ENCODE assay signal across 19 cellular contexts in genomic region chr7:158789842-158790241, GRCh38.
"Had no signal": no experiment of that assay in that cellular context is flagged by ENCODE, and none has a peak within 500 bp of the region (broad histone marks: within the 10 kb centered on the region; RNA-seq: fewer than 3 reads in every experiment).

No MANE protein-coding gene starts in this region.

- ATAC-seq: activated CD4-positive, alpha-beta T cell treated with anti-CD3 and anti-CD28 coated beads for 36 hours; activated CD8-positive, alpha-beta memory T cell treated with anti-CD3 and anti-CD28 coated beads, Interleukin-2, amount 10 ng/mL, durations not matched to agents 7 days and 5 days; pancreas; stimulated activated memory B cell treated with anti-CD40 and anti-IgM and Interleukin-4, amounts not matched to agents 10 μg/mL and 1 μg/mL and 100 μg/mL, for 72 hours had no signal

- H3K9me3 ChIP-seq: ascending aorta, breast epithelium, heart right ventricle, sigmoid colon, testis had no signal

- H3K27me3 ChIP-seq: ascending aorta, breast epithelium, heart right ventricle, pancreas, sigmoid colon, testis had no signal

- H3K4me1 Mint-ChIP-seq: activated CD4-positive, alpha-beta memory T cell treated with anti-CD3 and anti-CD28 coated beads, Interleukin-2, amount 10 ng/mL, durations not matched to agents 7 days and 5 days; activated CD8-positive, alpha-beta memory T cell treated with anti-CD3 and anti-CD28 coated beads, Interleukin-2, amount 10 ng/mL, durations not matched to agents 7 days and 5 days; stimulated activated memory B cell treated with anti-CD40 and anti-IgM and Interleukin-4, amounts not matched to agents 10 μg/mL and 1 μg/mL and 100 μg/mL, for 72 hours had no signal

- H3K9me3 Mint-ChIP-seq: activated CD4-positive, alpha-beta memory T cell treated with anti-CD3 and anti-CD28 coated beads, Interleukin-2, amount 10 ng/mL, durations not matched to agents 7 days and 5 days; activated T-cell treated with anti-CD3 and anti-CD28 coated beads, Interleukin-2, amount 50 U/mL, for 24 hours; activated T-helper 2 cell treated with anti-CD3 and anti-CD28 coated beads, Interferon-gamma antibody, Interleukin-2, Interleukin-4, amounts not matched to agents 10 μg/mL and 5 μg/mL and 100 μg/mL, durations not matched to agents 14 hours and 24 hours and 36 hours; natural killer cell; stimulated activated memory B cell treated with anti-CD40 and anti-IgM and Interleukin-4, amounts not matched to agents 10 μg/mL and 1 μg/mL and 100 μg/mL, for 72 hours had no signal

- H3K27ac Mint-ChIP-seq: activated CD4-positive, alpha-beta memory T cell treated with anti-CD3 and anti-CD28 coated beads, Interleukin-2, amount 10 ng/mL, durations not matched to agents 7 days and 5 days; activated CD4-positive, alpha-beta T cell treated with anti-CD3 and anti-CD28 coated beads for 36 hours had no signal

- H3K4me3 ChIP-seq: ascending aorta, breast epithelium, heart right ventricle, pancreas, sigmoid colon, testis had no signal

- H3K27me3 Mint-ChIP-seq: activated CD4-positive, alpha-beta memory T cell treated with anti-CD3 and anti-CD28 coated beads, Interleukin-2, amount 10 ng/mL, durations not matched to agents 7 days and 5 days; activated CD4-positive, alpha-beta T cell treated with anti-CD3 and anti-CD28 coated beads for 36 hours; activated CD8-positive, alpha-beta memory T cell treated with anti-CD3 and anti-CD28 coated beads, Interleukin-2, amount 10 ng/mL, durations not matched to agents 7 days and 5 days; activated T-cell treated with anti-CD3 and anti-CD28 coated beads, Interleukin-2, amount 50 U/mL, for 24 hours; stimulated activated memory B cell treated with anti-CD40 and anti-IgM and Interleukin-4, amounts not matched to agents 10 μg/mL and 1 μg/mL and 100 μg/mL, for 72 hours had no signal

- H3K27ac ChIP-seq: breast epithelium, heart right ventricle, pancreas, sigmoid colon, testis had no signal

- DNase-seq: activated CD4-positive, alpha-beta memory T cell treated with anti-CD3 and anti-CD28 coated beads, Interleukin-2, amount 10 ng/mL, durations not matched to agents 7 days and 5 days; activated CD4-positive, alpha-beta T cell treated with anti-CD3 and anti-CD28 coated beads for 36 hours; activated CD8-positive, alpha-beta memory T cell treated with anti-CD3 and anti-CD28 coated beads, Interleukin-2, amount 10 ng/mL, durations not matched to agents 7 days and 5 days; activated naive CD4-positive, alpha-beta T cell treated with Interleukin-2 at 50 U/mL for 16 hours; activated T-cell treated with anti-CD3 and anti-CD28 coated beads, Interleukin-2, amount 50 U/mL, for 24 hours; cerebellar nuclear complex; cortex of kidney; heart right ventricle; mesendoderm; natural killer cell; pancreas; sigmoid colon; stimulated activated CD4-positive, alpha-beta T cell treated with anti-CD3 and anti-CD28 coated beads, Interleukin-4, amount 100 ng/mL, for 4 hours; SW 1271; testis had no signal

- H3K4me1 ChIP-seq: breast epithelium, pancreas, testis had no signal

- H3K4me3 Mint-ChIP-seq: activated CD4-positive, alpha-beta memory T cell treated with anti-CD3 and anti-CD28 coated beads, Interleukin-2, amount 10 ng/mL, durations not matched to agents 7 days and 5 days; activated CD4-positive, alpha-beta T cell treated with anti-CD3 and anti-CD28 coated beads for 36 hours; activated CD8-positive, alpha-beta memory T cell treated with anti-CD3 and anti-CD28 coated beads, Interleukin-2, amount 10 ng/mL, durations not matched to agents 7 days and 5 days; activated T-cell treated with anti-CD3 and anti-CD28 coated beads, Interleukin-2, amount 50 U/mL, for 24 hours; natural killer cell; stimulated activated memory B cell treated with anti-CD40 and anti-IgM and Interleukin-4, amounts not matched to agents 10 μg/mL and 1 μg/mL and 100 μg/mL, for 72 hours had no signal
